ENCODE assay signal across 8 cellular contexts in genomic region chr5:32276173-32276853, GRCh38. TPM values are rescaled to one million over a fixed set of nuclear protein-coding genes. Genes with fewer than 3 reads are reported as not detected.
DNase-seq lines count a peak whose midpoint lies in the region; ATAC-seq lines count a peak whose summit lies in the region.

No MANE protein-coding gene starts in this region.

- no peak overlapping the region for H2BK15ac ChIP-seq in mesenchymal stem cell (ENCODE audit: low read depth, poor library complexity, severe bottlenecking)

- no peak overlapping the region for H3K14ac ChIP-seq in mesenchymal stem cell (ENCODE audit: low read length in 2 of 2)

- WGBS in mesenchymal stem cell, result 83% methylated on average over 3 of the region's 4 CpGs

- H3K4me2 ChIP-seq in BLaER1 treated with 17β-estradiol and CSF1 and Interleukin-3, amounts not matched to agents 10 nM and 100 nM, result peak overlapping the region; percentile 32 to 85 (median 71)
- H3K4me2 ChIP-seq in mesenchymal stem cell (ENCODE audit: low read length, poor library complexity, severe bottlenecking), result no peak overlapping the region

- peak overlapping the region; percentile 68 for H2BK120ac ChIP-seq in mesenchymal stem cell (ENCODE audit: low read depth, low read length)

- H3K79me1 ChIP-seq in mesenchymal stem cell (replicated peaks; ENCODE audit: low read length, poor library complexity, severe bottlenecking), result peaks cover 18% of the 10 kb centered on the region

- peak overlapping the region in 1 of 2 experiments; percentile 58 for H3K18ac ChIP-seq in mesenchymal stem cell (ENCODE audit: low read depth in 1 of 2, low read length in 2 of 2)

- H3K4me1 ChIP-seq in BLaER1 treated with 17β-estradiol and CSF1 and Interleukin-3, amounts not matched to agents 10 nM and 100 nM, result peaks cover 59 to 86% (median 72%) of the 10 kb centered on the region in 10 experiments
- H3K4me1 ChIP-seq in mesenchymal stem cell (ENCODE audit: control insufficient read depth, insufficient read depth, low read depth, low read length), result peaks cover 18% of the 10 kb centered on the region

- peak; percentile 51 for ATAC-seq in GM21367 (IDR thresholded peaks at IDR 0.05; ENCODE audit: unreplicated experiment)
- no peak for ATAC-seq in HG02642 (IDR thresholded peaks at IDR 0.05; ENCODE audit: poor library complexity, unreplicated experiment)

- H3K27me3 ChIP-seq in BLaER1 treated with 17β-estradiol and CSF1 and Interleukin-3, amounts not matched to agents 10 nM and 100 nM, result no peaks in the 10 kb centered on the region
- H3K27me3 ChIP-seq in mesenchymal stem cell (ENCODE audit: control insufficient read depth in 1 of 2, insufficient read depth in 1 of 2, low read length in 2 of 2), result no peaks in the 10 kb centered on the region

- H3K27ac ChIP-seq in BLaER1 treated with 17β-estradiol and CSF1 and Interleukin-3, amounts not matched to agents 10 nM and 100 nM, result peak overlapping the region; percentile 0 to 74 (median 61); a peak in 19 of 22 replicates
- peak overlapping the region; percentile 86 for H3K27ac ChIP-seq in mesenchymal stem cell (ENCODE audit: low read length, poor library complexity, severe bottlenecking)

- no peak overlapping the region for H2AFZ ChIP-seq in mesenchymal stem cell (ENCODE audit: low read depth, low read length)

- peaks cover 32 to 55% (median 42%) of the 10 kb centered on the region in 11 experiments for H3K36me3 ChIP-seq in BLaER1 treated with 17β-estradiol and CSF1 and Interleukin-3, amounts not matched to agents 10 nM and 100 nM
- peaks cover 5 to 33% of the 10 kb centered on the region in 2 experiments for H3K36me3 ChIP-seq in mesenchymal stem cell (ENCODE audit: control insufficient read depth in 1 of 2, insufficient read depth in 2 of 2, low read depth in 1 of 2, low read length in 2 of 2)

- H3K4me3 ChIP-seq in BLaER1 treated with 17β-estradiol and CSF1 and Interleukin-3, amounts not matched to agents 10 nM and 100 nM, result no peak overlapping the region
- no peak overlapping the region for H3K4me3 ChIP-seq in mesenchymal stem cell (ENCODE audit: insufficient read depth in 1 of 2, low read depth in 1 of 2, low read length in 2 of 2)

- H3K4ac ChIP-seq in mesenchymal stem cell (ENCODE audit: low read depth in 1 of 2, low read length in 2 of 2), result peak overlapping the region in 1 of 2 experiments; percentile 92

- peak overlapping the region in 1 of 2 experiments; percentile 34 for H3K23ac ChIP-seq in mesenchymal stem cell (ENCODE audit: low read length in 2 of 2)

- peak overlapping the region; percentile 97 for H2AK5ac ChIP-seq in mesenchymal stem cell (ENCODE audit: low read length, severe bottlenecking)

- peak overlapping the region; percentile 80 to 85 for H2BK12ac ChIP-seq in mesenchymal stem cell (ENCODE audit: low read length in 2 of 2)

- peak overlapping the region in 4 of 11 experiments; percentile 0 to 49 (median 8); a peak in 3 of 22 replicates for H3K9ac ChIP-seq in BLaER1 treated with 17β-estradiol and CSF1 and Interleukin-3, amounts not matched to agents 10 nM and 100 nM
- H3K9ac ChIP-seq in mesenchymal stem cell (ENCODE audit: low read length), result no peak overlapping the region

- H4K20me1 ChIP-seq in BLaER1 treated with 17β-estradiol and CSF1 and Interleukin-3, amounts not matched to agents 10 nM and 100 nM, result peaks cover 0 to 14% (median 0%) of the 10 kb centered on the region in 11 experiments; a peak in 6 of 22 replicates

- peak overlapping the region; percentile 35 for H4K8ac ChIP-seq in mesenchymal stem cell (ENCODE audit: low read length)

- H4K91ac ChIP-seq in mesenchymal stem cell (ENCODE audit: low read length), result peak overlapping the region; percentile 87

- no peaks in the 10 kb centered on the region for H3K9me3 ChIP-seq in BLaER1 treated with 17β-estradiol and CSF1 and Interleukin-3, amounts not matched to agents 10 nM and 100 nM (replicated peaks in 1 of 11)
- H3K9me3 ChIP-seq in mesenchymal stem cell (ENCODE audit: control insufficient read depth, low read length), result no peaks in the 10 kb centered on the region

- DNase-seq in NCI-H2029 (lab: John Stamatoyannopoulos, UW) (peak; percentile 77), mesenchymal stem cell (peak; percentile 67), middle frontal gyrus (ENCODE audit: extremely low spot score, low spot score) (no peak)
- DNase-seq in central memory CD4-positive, alpha-beta T cell, result peak; percentile 12
- no peak for DNase-seq in activated T-cell treated with anti-CD3 and anti-CD28 coated beads, Interleukin-2, amount 50 U/mL, for 48 hours

- peak overlapping the region; percentile 67 for H2BK5ac ChIP-seq in mesenchymal stem cell (ENCODE audit: low read depth, low read length, poor library complexity, severe bottlenecking)

RNA-seq across cellular contexts. Expression of gene MTMR12, which starts 36.4 kb away (rescaled TPM):
- 11.1 TPM for polyA plus RNA-seq in mesenchymal stem cell (2013, experiment 1 of 2)
- 11.7 TPM for polyA plus RNA-seq in mesenchymal stem cell (2013, experiment 2 of 2)

Comparison
In these comparisons a context has a peak if more than half of its experiments do, and no peak if none do; other contexts are left out.
1. DNase-seq: peak in NCI-H2029 (single experiment), central memory CD4-positive, alpha-beta T cell (single experiment) and mesenchymal stem cell (single experiment); none in middle frontal gyrus (single experiment) and activated T-cell treated with anti-CD3 and anti-CD28 coated beads, Interleukin-2, amount 50 U/mL, for 48 hours (0 of 2).